Comparison of ENCODE assay signal across 40 cellular contexts in genomic region chr1:231099311-231099710, GRCh38.
"Had no signal": no experiment of that assay in that cellular context is flagged by ENCODE, and none has a peak within 500 bp of the region (broad histone marks: within the 10 kb centered on the region; RNA-seq: fewer than 3 reads in every experiment).

No MANE protein-coding gene starts in this region.

- H3K4me3 ChIP-seq: adrenal gland, ascending aorta, body of pancreas, breast epithelium, cardiac muscle cell had no signal

- H3K36me3 Mint-ChIP-seq: activated naive CD4-positive, alpha-beta T cell treated with anti-CD3 and anti-CD28 coated beads, Interleukin-2, amount 10 ng/mL, durations not matched to agents 7 days and 5 days; activated naive CD4-positive, alpha-beta T cell treated with anti-CD3 and anti-CD28 coated beads, Interleukin-2, amount 50 U/mL, for 24 hours; activated naive CD4-positive, alpha-beta T cell treated with anti-CD3 and anti-CD28 coated beads, Interleukin-2, amount 50 U/mL, for 72 hours; activated naive CD8-positive, alpha-beta T cell; activated naive CD8-positive, alpha-beta T cell treated with anti-CD3 and anti-CD28 coated beads for 36 hours; activated naive CD8-positive, alpha-beta T cell treated with anti-CD3 and anti-CD28 coated beads, Interleukin-2, amount 10 ng/mL, durations not matched to agents 7 days and 5 days; brain had no signal

- H3K9me3 ChIP-seq: adrenal gland, ascending aorta, body of pancreas, breast epithelium had no signal

- ATAC-seq: activated naive CD4-positive, alpha-beta T cell treated with anti-CD3 and anti-CD28 coated beads, Interleukin-2, amount 50 U/mL, for 72 hours; activated naive CD8-positive, alpha-beta T cell treated with anti-CD3 and anti-CD28 coated beads, Interleukin-2, amount 50 U/mL, for 24 hours; activated T-cell treated with anti-CD3 and anti-CD28 coated beads, Interleukin-2, amount 50 U/mL, for 4 hours; activated T-cell treated with anti-CD3 and anti-CD28 coated beads, Interleukin-2, amount 50 U/mL, for 72 hours; activated T-helper 17 cell treated with anti-CD3 and anti-CD28 coated beads, Interleukin-2, amount 50 U/mL, for 72 hours; body of pancreas had no signal

- FAIRE-seq: astrocyte, bronchial epithelial cell had no signal

- DNase-seq: activated effector memory CD4-positive, alpha-beta T cell treated with anti-CD3 and anti-CD28 coated beads, Interleukin-2, amount 50 U/mL, for 16 hours; activated effector memory CD4-positive, alpha-beta T cell treated with Interleukin-2 at 50 U/mL for 16 hours; activated gamma-delta T cell; activated gamma-delta T cell treated with Interleukin-2 at 50 U/mL for 16 hours; activated naive CD4-positive, alpha-beta T cell; activated naive CD4-positive, alpha-beta T cell treated with anti-CD3 and anti-CD28 coated beads for 36 hours; activated naive CD4-positive, alpha-beta T cell treated with anti-CD3 and anti-CD28 coated beads, Interleukin-2, amount 10 ng/mL, durations not matched to agents 7 days and 5 days; activated naive CD4-positive, alpha-beta T cell treated with anti-CD3 and anti-CD28 coated beads, Interleukin-2, amount 50 U/mL, for 16 hours; activated naive CD4-positive, alpha-beta T cell treated with Interleukin-2 at 50 U/mL for 16 hours; activated naive CD8-positive, alpha-beta T cell treated with anti-CD3 and anti-CD28 coated beads for 36 hours; activated naive CD8-positive, alpha-beta T cell treated with anti-CD3 and anti-CD28 coated beads, Interleukin-2, amount 10 ng/mL, durations not matched to agents 7 days and 5 days; activated naive CD8-positive, alpha-beta T cell treated with anti-CD3 and anti-CD28 coated beads, Interleukin-2, amount 50 U/mL, for 24 hours; activated T-cell treated with anti-CD3 and anti-CD28 coated beads, Interleukin-2, amount 50 U/mL, for 1 hour; activated T-cell treated with anti-CD3 and anti-CD28 coated beads, Interleukin-2, amount 50 U/mL, for 24 hours; activated T-cell treated with anti-CD3 and anti-CD28 coated beads, Interleukin-2, amount 50 U/mL, for 4 hours; activated T-cell treated with anti-CD3 and anti-CD28 coated beads, Interleukin-2, amount 50 U/mL, for 48 hours; activated T-cell treated with anti-CD3 and anti-CD28 coated beads, Interleukin-2, amount 50 U/mL, for 72 hours; adrenal gland; amniotic stem cell; amygdala; anterior cingulate cortex; aorta; body of pancreas; brain microvascular endothelial cell; caudate nucleus; central memory CD4-positive, alpha-beta T cell; cerebellar nuclear complex had no signal

- H3K36me3 ChIP-seq: adrenal gland, ascending aorta, brain microvascular endothelial cell, breast epithelium, cardiac muscle cell had no signal

- H3K4me1 Mint-ChIP-seq: activated naive CD4-positive, alpha-beta T cell treated with anti-CD3 and anti-CD28 coated beads, Interleukin-2, amount 10 ng/mL, durations not matched to agents 7 days and 5 days; activated naive CD4-positive, alpha-beta T cell treated with anti-CD3 and anti-CD28 coated beads, Interleukin-2, amount 50 U/mL, for 24 hours; activated naive CD8-positive, alpha-beta T cell treated with anti-CD3 and anti-CD28 coated beads for 36 hours; activated naive CD8-positive, alpha-beta T cell treated with anti-CD3 and anti-CD28 coated beads, Interleukin-2, amount 10 ng/mL, durations not matched to agents 7 days and 5 days; activated naive CD8-positive, alpha-beta T cell treated with anti-CD3 and anti-CD28 coated beads, Interleukin-2, amount 50 U/mL, for 24 hours; activated T-helper 17 cell treated with anti-CD3 and anti-CD28 coated beads, Interleukin-2, amount 50 U/mL, for 72 hours; central memory CD8-positive, alpha-beta T cell had no signal

- H3K27me3 ChIP-seq: adrenal gland, ascending aorta, body of pancreas, brain microvascular endothelial cell, cardiac muscle cell had no signal

- H3K4me3 Mint-ChIP-seq: activated naive CD4-positive, alpha-beta T cell treated with anti-CD3 and anti-CD28 coated beads for 36 hours; activated naive CD4-positive, alpha-beta T cell treated with anti-CD3 and anti-CD28 coated beads, Interleukin-2, amount 10 ng/mL, durations not matched to agents 7 days and 5 days; activated naive CD4-positive, alpha-beta T cell treated with anti-CD3 and anti-CD28 coated beads, Interleukin-2, amount 50 U/mL, for 24 hours; activated naive CD8-positive, alpha-beta T cell; activated naive CD8-positive, alpha-beta T cell treated with anti-CD3 and anti-CD28 coated beads for 36 hours; activated naive CD8-positive, alpha-beta T cell treated with anti-CD3 and anti-CD28 coated beads, Interleukin-2, amount 10 ng/mL, durations not matched to agents 7 days and 5 days; activated naive CD8-positive, alpha-beta T cell treated with anti-CD3 and anti-CD28 coated beads, Interleukin-2, amount 50 U/mL, for 24 hours; activated T-cell treated with anti-CD3 and anti-CD28 coated beads, Interleukin-2, amount 50 U/mL, for 24 hours; activated T-cell treated with anti-CD3 and anti-CD28 coated beads, Interleukin-2, amount 50 U/mL, for 4 hours; activated T-cell treated with anti-CD3 and anti-CD28 coated beads, Interleukin-2, amount 50 U/mL, for 72 hours; activated T-helper 1 cell treated with anti-CD3 and anti-CD28 coated beads, Interleukin-12 subunit alpha, Interleukin-12 subunit beta, Interleukin-2, Interleukin-4 antibody, amounts not matched to agents 30 ng/mL and 10 ng/mL and 1 ng/mL, durations not matched to agents 14 hours and 24 hours and 36 hours; activated T-helper 17 cell treated with anti-CD3 and anti-CD28 coated beads, Interleukin-2, amount 50 U/mL, for 72 hours; brain; central memory CD8-positive, alpha-beta T cell had no signal

- H3K27ac Mint-ChIP-seq: activated naive CD4-positive, alpha-beta T cell treated with anti-CD3 and anti-CD28 coated beads for 36 hours; activated naive CD4-positive, alpha-beta T cell treated with anti-CD3 and anti-CD28 coated beads, Interleukin-2, amount 10 ng/mL, durations not matched to agents 7 days and 5 days; activated naive CD4-positive, alpha-beta T cell treated with anti-CD3 and anti-CD28 coated beads, Interleukin-2, amount 50 U/mL, for 24 hours; activated naive CD4-positive, alpha-beta T cell treated with anti-CD3 and anti-CD28 coated beads, Interleukin-2, amount 50 U/mL, for 72 hours; activated naive CD8-positive, alpha-beta T cell; activated naive CD8-positive, alpha-beta T cell treated with anti-CD3 and anti-CD28 coated beads for 36 hours; activated naive CD8-positive, alpha-beta T cell treated with anti-CD3 and anti-CD28 coated beads, Interleukin-2, amount 10 ng/mL, durations not matched to agents 7 days and 5 days; activated naive CD8-positive, alpha-beta T cell treated with anti-CD3 and anti-CD28 coated beads, Interleukin-2, amount 50 U/mL, for 24 hours; activated T-cell treated with anti-CD3 and anti-CD28 coated beads, Interleukin-2, amount 50 U/mL, for 24 hours; activated T-cell treated with anti-CD3 and anti-CD28 coated beads, Interleukin-2, amount 50 U/mL, for 72 hours; activated T-helper 1 cell treated with anti-CD3 and anti-CD28 coated beads, Interleukin-12 subunit alpha, Interleukin-12 subunit beta, Interleukin-2, Interleukin-4 antibody, amounts not matched to agents 30 ng/mL and 10 ng/mL and 1 ng/mL, durations not matched to agents 14 hours and 24 hours and 36 hours; activated T-helper 17 cell treated with anti-CD3 and anti-CD28 coated beads, Interleukin-2, amount 50 U/mL, for 72 hours; activated T-helper 2 cell treated with anti-CD3 and anti-CD28 coated beads, Interferon-gamma antibody, Interleukin-2, Interleukin-4, amounts not matched to agents 10 μg/mL and 5 μg/mL and 100 μg/mL, durations not matched to agents 14 hours and 24 hours and 36 hours had no signal

- H3K9me3 Mint-ChIP-seq: activated naive CD4-positive, alpha-beta T cell treated with anti-CD3 and anti-CD28 coated beads for 36 hours; activated naive CD4-positive, alpha-beta T cell treated with anti-CD3 and anti-CD28 coated beads, Interleukin-2, amount 10 ng/mL, durations not matched to agents 7 days and 5 days; activated naive CD4-positive, alpha-beta T cell treated with anti-CD3 and anti-CD28 coated beads, Interleukin-2, amount 50 U/mL, for 72 hours; activated naive CD8-positive, alpha-beta T cell treated with anti-CD3 and anti-CD28 coated beads for 36 hours; activated naive CD8-positive, alpha-beta T cell treated with anti-CD3 and anti-CD28 coated beads, Interleukin-2, amount 10 ng/mL, durations not matched to agents 7 days and 5 days; activated naive CD8-positive, alpha-beta T cell treated with anti-CD3 and anti-CD28 coated beads, Interleukin-2, amount 50 U/mL, for 24 hours; activated T-cell treated with anti-CD3 and anti-CD28 coated beads, Interleukin-2, amount 50 U/mL, for 24 hours; activated T-cell treated with anti-CD3 and anti-CD28 coated beads, Interleukin-2, amount 50 U/mL, for 4 hours; activated T-cell treated with anti-CD3 and anti-CD28 coated beads, Interleukin-2, amount 50 U/mL, for 72 hours; activated T-helper 1 cell treated with anti-CD3 and anti-CD28 coated beads, Interleukin-12 subunit alpha, Interleukin-12 subunit beta, Interleukin-2, Interleukin-4 antibody, amounts not matched to agents 30 ng/mL and 10 ng/mL and 1 ng/mL, durations not matched to agents 14 hours and 24 hours and 36 hours; activated T-helper 17 cell treated with anti-CD3 and anti-CD28 coated beads, Interleukin-2, amount 50 U/mL, for 72 hours; activated T-helper 2 cell treated with anti-CD3 and anti-CD28 coated beads, Interferon-gamma antibody, Interleukin-2, Interleukin-4, amounts not matched to agents 10 μg/mL and 5 μg/mL and 100 μg/mL, durations not matched to agents 14 hours and 24 hours and 36 hours; central memory CD8-positive, alpha-beta T cell had no signal

- H3K27ac ChIP-seq: adrenal gland, ascending aorta, body of pancreas, brain microvascular endothelial cell, breast epithelium, cardiac muscle cell had no signal

- H3K4me1 ChIP-seq: adrenal gland, ascending aorta, body of pancreas, breast epithelium had no signal
